17 cellular contexts compared by ENCODE assay signal in the genomic region with DNA sequence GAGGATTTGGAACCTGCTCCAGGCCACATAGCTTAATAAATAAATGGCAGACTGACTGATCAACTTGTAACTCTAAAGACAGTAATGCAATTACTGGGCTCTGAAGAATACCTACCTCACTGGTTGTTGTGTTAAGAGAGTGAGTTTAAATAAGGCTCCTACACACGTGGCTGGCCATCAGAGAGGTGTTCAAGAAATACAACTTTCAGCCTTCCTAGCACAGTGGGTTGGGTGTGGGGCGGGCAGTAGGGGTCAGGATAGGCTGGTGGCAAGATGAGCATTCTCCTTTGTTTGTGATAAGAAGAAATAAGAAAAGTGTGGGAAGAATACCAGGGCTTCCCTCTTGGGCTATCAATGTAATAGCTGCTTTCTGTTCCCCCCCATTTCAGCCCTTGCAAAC.
DNase-seq lines count a peak whose midpoint lies in the region; TF ChIP-seq lines count a peak whose summit lies in the region.
"Had no signal": no experiment of that assay in that cellular context is flagged by ENCODE, and none has a peak within 500 bp of the region (broad histone marks: within the 10 kb centered on the region; RNA-seq: fewer than 3 reads in every experiment).

No MANE protein-coding gene starts in this region.

- CTCF ChIA-PET in GM10248 (lab: Yijun Ruan, JAX): interaction anchor here (0.8 kb wide), 1 partner anchor 8 kb away, joined by 3 read pairs; no protein-coding TSS in a partner anchor
- CTCF ChIA-PET in activated CD4-positive, alpha-beta memory T cell treated with anti-CD3 and anti-CD28 coated beads for 36 hours (lab: Charles Lee): no interaction called here

- DNase-seq in NCI-H82 treated with DMSO at 0.1 percent for 48 hours (lab: John Stamatoyannopoulos, UW; ENCODE audit: unreplicated experiment): peak; percentile 76
- peak; percentile 47 for DNase-seq in esophagus muscularis mucosa (ENCODE audit: extremely low spot score)
- no peak for DNase-seq in NCI-H524 (lab: John Stamatoyannopoulos, UW)
- no peak for DNase-seq in GM10248 (ENCODE audit: extremely low spot score)
- no peak for DNase-seq in activated CD4-positive, alpha-beta memory T cell treated with anti-CD3 and anti-CD28 coated beads for 36 hours
- DNase-seq: 8988T; C1 segment of cervical spinal cord; CD4-positive, alpha-beta memory T cell; COR-L47; DMS153; DND-41; H9 had no signal

- POLR2A ChIA-PET in GM10248 (lab: Yijun Ruan, JAX): no interaction called here
- POLR2A ChIA-PET in activated CD4-positive, alpha-beta memory T cell treated with anti-CD3 and anti-CD28 coated beads for 36 hours (lab: Charles Lee): no interaction called here

- H4K20me1 ChIP-seq in BLaER1: no peaks in the 10 kb centered on the region

- no peak for TF ChIP-seq EP300 in esophagus muscularis mucosa (IDR thresholded peaks at IDR 0.05)

- no peak overlapping the region for H3K4me3 Mint-ChIP-seq in activated CD4-positive, alpha-beta memory T cell treated with anti-CD3 and anti-CD28 coated beads for 36 hours
- H3K4me3 Mint-ChIP-seq: B cell; CD4-positive, alpha-beta memory T cell; GM23338; H9 had no signal

- H3K36me3 Mint-ChIP-seq in activated CD4-positive, alpha-beta memory T cell treated with anti-CD3 and anti-CD28 coated beads for 36 hours: no peaks in the 10 kb centered on the region
- H3K36me3 Mint-ChIP-seq: CD4-positive, alpha-beta memory T cell had no signal

- H3K27ac ChIP-seq in BLaER1 (no peak overlapping the region), esophagus muscularis mucosa (replicated peaks in 1 of 4) (no peak overlapping the region)
- H3K27ac ChIP-seq: A549 had no signal

- no peaks in the 10 kb centered on the region for H3K9me3 Mint-ChIP-seq in activated CD4-positive, alpha-beta memory T cell treated with anti-CD3 and anti-CD28 coated beads for 36 hours
- H3K9me3 Mint-ChIP-seq: CD4-positive, alpha-beta memory T cell; GM23338; H9 had no signal

- H3K27ac Mint-ChIP-seq in activated CD4-positive, alpha-beta memory T cell treated with anti-CD3 and anti-CD28 coated beads for 36 hours: no peak overlapping the region
- H3K27ac Mint-ChIP-seq: B cell; CD4-positive, alpha-beta memory T cell; GM23338; H9 had no signal

- no peak for TF ChIP-seq POLR2A in esophagus muscularis mucosa (IDR thresholded peaks at IDR 0.05; ENCODE audit: low read depth)

- TF ChIP-seq CTCF in esophagus muscularis mucosa (IDR thresholded peaks at IDR 0.05) (no peak), GM10248 (IDR thresholded peaks at IDR 0.05; ENCODE audit: control extremely low read depth, extremely low read depth, low read depth, missing control alignments) (no peak)

- intact Hi-C loops in esophagus muscularis mucosa (cut with DNase I): no loop called here
- intact Hi-C loops in activated CD4-positive, alpha-beta memory T cell treated with anti-CD3 and anti-CD28 coated beads for 36 hours (cut with micrococcal nuclease): no loop called here

- no peaks in the 10 kb centered on the region for H3K27me3 Mint-ChIP-seq in activated CD4-positive, alpha-beta memory T cell treated with anti-CD3 and anti-CD28 coated beads for 36 hours
- H3K27me3 Mint-ChIP-seq: B cell; CD4-positive, alpha-beta memory T cell had no signal

- no peaks in the 10 kb centered on the region for H3K4me1 Mint-ChIP-seq in activated CD4-positive, alpha-beta memory T cell treated with anti-CD3 and anti-CD28 coated beads for 36 hours (ENCODE audit: low read depth)
- H3K4me1 Mint-ChIP-seq: B cell had no signal

- H3K4me2 ChIP-seq in BLaER1: peak overlapping the region; percentile 37; the same call in 1 of the 2 replicates
- H3K4me2 ChIP-seq: A549, GM23338 had no signal

- no peak overlapping the region for H3K4me3 ChIP-seq in BLaER1
- no peak overlapping the region for H3K4me3 ChIP-seq in esophagus muscularis mucosa
- H3K4me3 ChIP-seq: A549, GM12878, GM23338 had no signal

- no peaks in the 10 kb centered on the region for H3K27me3 ChIP-seq in BLaER1
- peaks cover 0 to 8% (median 0%) of the 10 kb centered on the region in 4 donors for H3K27me3 ChIP-seq in esophagus muscularis mucosa

- WGBS in esophagus muscularis mucosa: 92% methylated on average over 2 of the region's 2 CpGs

- H3K36me3 ChIP-seq in BLaER1 (peaks cover 29% of the 10 kb centered on the region), esophagus muscularis mucosa (no peaks in the 10 kb centered on the region)

- no peak overlapping the region for H3K9ac ChIP-seq in BLaER1

- H3K4me1 ChIP-seq in BLaER1 (peaks cover 67% of the 10 kb centered on the region), esophagus muscularis mucosa (no peaks in the 10 kb centered on the region)
- H3K4me1 ChIP-seq: A549 had no signal

- 0 out of 2 replicates have a peak, but pooled peaks cover 3% of the 10 kb centered on the region for H3K9me3 ChIP-seq in BLaER1
- H3K9me3 ChIP-seq in esophagus muscularis mucosa: no peaks in the 10 kb centered on the region
- H3K9me3 ChIP-seq: A549 had no signal

Comparison
In these comparisons a context has a peak if more than half of its experiments do, and no peak if none do; other contexts are left out.
1. DNase-seq: peak in NCI-H82 treated with DMSO at 0.1 percent for 48 hours (single experiment) and esophagus muscularis mucosa (single experiment); none in NCI-H524 (0 of 2), GM10248 (single experiment) and activated CD4-positive, alpha-beta memory T cell treated with anti-CD3 and anti-CD28 coated beads for 36 hours (single experiment).